Comparison of ENCODE assay signal across 25 cellular contexts in the genomic region with DNA sequence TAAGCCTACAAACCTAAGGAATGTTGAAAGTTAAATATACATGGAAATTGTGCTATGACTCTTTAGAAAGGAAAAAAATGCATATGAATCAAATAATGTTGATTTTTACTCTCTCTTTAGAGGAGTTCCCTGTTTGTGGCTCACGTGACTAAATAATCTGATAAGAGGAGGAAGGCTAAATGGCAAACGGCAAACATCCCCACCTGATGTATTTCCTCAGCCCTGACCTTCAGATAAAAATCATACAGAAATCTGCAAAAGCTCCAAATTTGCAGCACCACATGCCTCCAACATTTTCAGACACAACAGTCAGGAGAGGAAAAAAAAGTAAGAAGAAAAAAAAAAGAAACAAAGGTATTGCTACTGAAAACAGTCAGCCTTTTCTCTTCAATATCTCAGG.
A peak's percentile ranks its signal among the peaks of the same experiment; 100 is the strongest.
DNase-seq lines count a peak whose midpoint lies in the region; ATAC-seq, FAIRE-seq and TF ChIP-seq lines count a peak whose summit lies in the region.
"Had no signal": no experiment of that assay in that cellular context is flagged by ENCODE, and none has a peak within 500 bp of the region (broad histone marks: within the 10 kb centered on the region; RNA-seq: fewer than 3 reads in every experiment).

No MANE protein-coding gene starts in this region.

- no peaks in the 10 kb centered on the region for H3K9me3 ChIP-seq in Loucy (ENCODE audit: insufficient read depth, low read depth, low read length)
- no peaks in the 10 kb centered on the region for H3K9me3 ChIP-seq in OCI-LY3 (ENCODE audit: insufficient read depth, low read length)
- H3K9me3 ChIP-seq in K562 (replicated peaks; ENCODE audit: control insufficient read depth, insufficient read depth, low read depth, low read length), result no peaks in the 10 kb centered on the region
- H3K9me3 ChIP-seq in adrenal gland (replicated peaks in 1 of 3), result no peaks in the 10 kb centered on the region
- H3K9me3 ChIP-seq: BLaER1 treated with 17β-estradiol and CSF1 and Interleukin-3, amounts not matched to agents 10 nM and 100 nM; Caco-2 had no signal

- WGBS in K562 (ENCODE audit: insufficient coverage, low coverage, missing lambda C conversion rate), result 0% methylated on average over 2 of the region's 2 CpGs
- 3 to 6% (median 4%) methylated on average over 2 of the region's 2 CpGs for WGBS in adrenal gland, 4 donors

- H3K4me1 Mint-ChIP-seq in nephron, result peaks cover 27% of the 10 kb centered on the region
- H3K4me1 Mint-ChIP-seq in naive thymus-derived CD8-positive, alpha-beta T cell, result no peaks in the 10 kb centered on the region
- H3K4me1 Mint-ChIP-seq: B cell had no signal

- no peaks in the 10 kb centered on the region for H3K9me3 Mint-ChIP-seq in nephron
- no peaks in the 10 kb centered on the region for H3K9me3 Mint-ChIP-seq in naive thymus-derived CD8-positive, alpha-beta T cell
- H3K9me3 Mint-ChIP-seq: CD4-positive, alpha-beta T cell; CD8-positive, alpha-beta T cell had no signal

- peak overlapping the region; percentile 24 to 47 (median 36) for H3K27ac Mint-ChIP-seq in nephron
- H3K27ac Mint-ChIP-seq in naive thymus-derived CD8-positive, alpha-beta T cell, result no peak overlapping the region
- H3K27ac Mint-ChIP-seq: B cell; CD4-positive, alpha-beta T cell; CD8-positive, alpha-beta T cell had no signal

- TF ChIP-seq CTCF in Loucy (conservative IDR thresholded peaks at IDR 0.05; ENCODE audit: low read length) (no peak), OCI-LY3 (IDR thresholded peaks at IDR 0.05; ENCODE audit: low read depth, low read length) (no peak), K562 (IDR thresholded peaks at IDR 0.05 in 2 of 3, conservative IDR thresholded peaks at IDR 0.05 in 1 of 3; ENCODE audit: insufficient read depth in 2 of 3, low read depth in 1 of 3, low read length in 3 of 3) (no peak), nephron (IDR thresholded peaks at IDR 0.05; ENCODE audit: unreplicated experiment in 3 of 3) (no peak), adrenal gland (IDR thresholded peaks at IDR 0.05) (no peak)

- H3K4me3 ChIP-seq in Loucy (ENCODE audit: low read length, poor library complexity, severe bottlenecking), result no peak overlapping the region
- H3K4me3 ChIP-seq in OCI-LY3 (ENCODE audit: low read length), result no peak overlapping the region
- H3K4me3 ChIP-seq in K562, result no peak overlapping the region
- H3K4me3 ChIP-seq in adrenal gland, result no peak overlapping the region
- H3K4me3 ChIP-seq: BLaER1 treated with 17β-estradiol and CSF1 and Interleukin-3, amounts not matched to agents 10 nM and 100 nM had no signal

- H3K27ac ChIP-seq in OCI-LY3 (ENCODE audit: low read length) (no peak overlapping the region), K562 (ENCODE audit: extremely low read depth, low read depth, low read length) (no peak overlapping the region), adrenal gland (no peak overlapping the region)
- H3K27ac ChIP-seq: BLaER1 treated with 17β-estradiol and CSF1 and Interleukin-3, amounts not matched to agents 10 nM and 100 nM; C4-2B had no signal

- no peak for TF ChIP-seq EP300 in K562 (IDR thresholded peaks at IDR 0.05; ENCODE audit: low read length)

- CTCF ChIA-PET in K562 (lab: Yijun Ruan, JAX; ENCODE audit: low intra/inter-chr PET ratio), result no interaction called here

- H3K9ac ChIP-seq in Loucy (ENCODE audit: low read depth, low read length, poor library complexity, severe bottlenecking) (no peak overlapping the region), OCI-LY3 (ENCODE audit: low read length) (no peak overlapping the region), K562 (ENCODE audit: insufficient read depth in 1 of 2, low read depth in 2 of 2, low read length in 2 of 2) (no peak overlapping the region)
- H3K9ac ChIP-seq: BLaER1 treated with 17β-estradiol and CSF1 and Interleukin-3, amounts not matched to agents 10 nM and 100 nM had no signal

- no peak for DNase-seq in K562 (ENCODE audit: extremely low read depth in 1 of 4, low spot score in 3 of 4)
- no peak for DNase-seq in naive thymus-derived CD8-positive, alpha-beta T cell
- no peak for DNase-seq in AG08395 (ENCODE audit: low spot score)
- DNase-seq in adrenal gland, result no peak
- no peak for DNase-seq in NK-92 (lab: John Stamatoyannopoulos, UW; ENCODE audit: unreplicated experiment)
- DNase-seq: 8988T; ACHN; AML-193; Caco-2; Calu3; CD4-positive, alpha-beta T cell; CD8-positive, alpha-beta T cell; DMS79 treated with DMSO at 0.1 percent for 48 hours; GF-D8 had no signal

- intact Hi-C loops in K562 (cut with micrococcal nuclease) (loop anchor here (10.0 kb wide), 1 partner anchor 159 kb away; no protein-coding TSS in a partner anchor), adrenal gland (cut with DNase I) (loop anchor here (10.0 kb wide), 3 partner anchors 149 to 1369 kb away; no protein-coding TSS in a partner anchor)

- no peak for TF ChIP-seq RAD21 in K562 (CRISPR knock-in tag; conservative IDR thresholded peaks at IDR 0.05 in 1 of 2, IDR thresholded peaks at IDR 0.05 in 1 of 2)

- BruUV-seq in K562 (replicated peaks; lab: Mats Ljungman, UMichigan), result no TSS peak

- no peak overlapping the region for H3K4me3 Mint-ChIP-seq in nephron
- H3K4me3 Mint-ChIP-seq in naive thymus-derived CD8-positive, alpha-beta T cell, result no peak overlapping the region
- H3K4me3 Mint-ChIP-seq: B cell; CD4-positive, alpha-beta T cell; CD8-positive, alpha-beta T cell had no signal

- H3K79me2 ChIP-seq in Loucy (ENCODE audit: insufficient read depth, low read length), result no peaks in the 10 kb centered on the region
- H3K79me2 ChIP-seq in OCI-LY3 (ENCODE audit: low read length), result no peaks in the 10 kb centered on the region
- no peaks in the 10 kb centered on the region for H3K79me2 ChIP-seq in K562 (ENCODE audit: control insufficient read depth, insufficient read depth, low read length)

- TF ChIP-seq POLR2A in K562 (conservative IDR thresholded peaks at IDR 0.05), result no peak
- no peak for TF ChIP-seq POLR2A in adrenal gland (IDR thresholded peaks at IDR 0.05)

- H3K27me3 Mint-ChIP-seq in nephron (ENCODE audit: low read depth), result no peaks in the 10 kb centered on the region
- H3K27me3 Mint-ChIP-seq in naive thymus-derived CD8-positive, alpha-beta T cell, result peaks cover 4 to 24% (median 6%) of the 10 kb centered on the region in 5 donors

- H3K4me1 ChIP-seq in Loucy (ENCODE audit: insufficient read depth, low read length, poor library complexity, severe bottlenecking), result no peaks in the 10 kb centered on the region
- H3K4me1 ChIP-seq in OCI-LY3 (ENCODE audit: low read length), result no peaks in the 10 kb centered on the region
- no peaks in the 10 kb centered on the region for H3K4me1 ChIP-seq in K562 (replicated peaks in 1 of 2; ENCODE audit: control insufficient read depth in 2 of 2, insufficient read depth in 2 of 2, low read length in 2 of 2)
- peaks cover 0 to 7% of the 10 kb centered on the region in 2 donors for H3K4me1 ChIP-seq in adrenal gland (replicated peaks in 1 of 2)
- H3K4me1 ChIP-seq: Caco-2 had no signal

- FAIRE-seq in K562 (lab: Jason Lieb, UNC), result no peak
- FAIRE-seq: A204.1, D721Med, G401.6, GM12891, GM19239 had no signal

- H3K27me3 ChIP-seq in Loucy (ENCODE audit: insufficient read depth, low read length, poor library complexity, severe bottlenecking) (no peaks in the 10 kb centered on the region), OCI-LY3 (ENCODE audit: low read depth, low read length) (peaks cover 45% of the 10 kb centered on the region), K562 (ENCODE audit: control insufficient read depth in 2 of 2, insufficient read depth in 2 of 2, low read length in 2 of 2) (peaks cover 5 to 8% of the 10 kb centered on the region in 2 experiments; a peak in 1 of 5 replicates), adrenal gland (no peaks in the 10 kb centered on the region)
- H3K27me3 ChIP-seq: BLaER1 treated with 17β-estradiol and CSF1 and Interleukin-3, amounts not matched to agents 10 nM and 100 nM had no signal

- POLR2A ChIA-PET in K562 (lab: Yijun Ruan, JAX), result no interaction called here
- POLR2A ChIA-PET in naive thymus-derived CD8-positive, alpha-beta T cell (lab: Charles Lee), result no interaction called here

- no peaks in the 10 kb centered on the region for H4K20me1 ChIP-seq in Loucy (ENCODE audit: insufficient read depth, low read length, poor library complexity, severe bottlenecking)
- no peaks in the 10 kb centered on the region for H4K20me1 ChIP-seq in OCI-LY3 (ENCODE audit: insufficient read depth, low read length)
- no peaks in the 10 kb centered on the region; the same call in 1 of the 2 replicates for H4K20me1 ChIP-seq in K562 (replicated peaks; ENCODE audit: control insufficient read depth, insufficient read depth, low read length)
- H4K20me1 ChIP-seq: BLaER1 treated with 17β-estradiol and CSF1 and Interleukin-3, amounts not matched to agents 10 nM and 100 nM had no signal

- ATAC-seq in K562, result no peak
- ATAC-seq in naive thymus-derived CD8-positive, alpha-beta T cell, result no peak
- ATAC-seq: CD8-positive, alpha-beta T cell had no signal

- no peaks in the 10 kb centered on the region for H3F3A ChIP-seq in Loucy (ENCODE audit: low read depth)

- no peaks in the 10 kb centered on the region for H3K36me3 Mint-ChIP-seq in nephron (ENCODE audit: low read depth)
- H3K36me3 Mint-ChIP-seq in naive thymus-derived CD8-positive, alpha-beta T cell, result no peaks in the 10 kb centered on the region
- H3K36me3 Mint-ChIP-seq: CD8-positive, alpha-beta T cell had no signal

- H2AFZ ChIP-seq in Loucy (ENCODE audit: low read length), result peak overlapping the region; percentile 5; the same call in 1 of the 2 replicates
- H2AFZ ChIP-seq in OCI-LY3 (ENCODE audit: low read depth, low read length), result 0 out of 2 replicates have a peak overlapping the region, but pooled peaks have one; percentile 12
- H2AFZ ChIP-seq in K562 (ENCODE audit: low read depth, low read length), result no peak overlapping the region

- H3K36me3 ChIP-seq in Loucy (ENCODE audit: insufficient read depth, low read length) (no peaks in the 10 kb centered on the region), OCI-LY3 (replicated peaks; ENCODE audit: low read depth, low read length) (no peaks in the 10 kb centered on the region), K562 (ENCODE audit: control insufficient read depth, insufficient read depth, low read length) (no peaks in the 10 kb centered on the region), adrenal gland (replicated peaks in 1 of 2) (no peaks in the 10 kb centered on the region)
- H3K36me3 ChIP-seq: BLaER1 treated with 17β-estradiol and CSF1 and Interleukin-3, amounts not matched to agents 10 nM and 100 nM had no signal

- H3K9me2 ChIP-seq in Loucy (replicated peaks; ENCODE audit: low read depth, low read length), result no peaks in the 10 kb centered on the region

- in situ Hi-C loops in K562 (cut with MboI), result no loop called here

- no peaks in the 10 kb centered on the region for H3K9me1 ChIP-seq in K562 (ENCODE audit: control insufficient read depth, insufficient read depth, low read length)

- peak overlapping the region; percentile 3 for H3K4me2 ChIP-seq in Loucy (ENCODE audit: low read depth, low read length, poor library complexity, severe bottlenecking)
- H3K4me2 ChIP-seq in OCI-LY3 (ENCODE audit: low read length), result no peak overlapping the region
- no peak overlapping the region for H3K4me2 ChIP-seq in K562 (ENCODE audit: insufficient read depth, low read length)
- H3K4me2 ChIP-seq: BLaER1 treated with 17β-estradiol and CSF1 and Interleukin-3, amounts not matched to agents 10 nM and 100 nM had no signal

TF ChIP-seq in K562, 482 proteins besides CTCF, POLR2A, EP300 and RAD21 (continues in another document):
- TF ChIP-seq SAP30 (IDR thresholded peaks at IDR 0.05; ENCODE audit: borderline replicate concordance, insufficient read depth, low read depth, low read length, poor library complexity, severe bottlenecking) (no peak), SRSF1 (IDR thresholded peaks at IDR 0.05; ENCODE audit: low read depth, low read length) (no peak)

Comparison
In these comparisons a context has a peak if more than half of its experiments do, and no peak if none do; other contexts are left out.
1. H3K27ac Mint-ChIP-seq: peak in nephron (3 of 3); none in naive thymus-derived CD8-positive, alpha-beta T cell (0 of 10).